Comparison of ENCODE assay signal across 19 cellular contexts in genomic region chr17:79620207-79621038, GRCh38. TPM values are rescaled to one million over a fixed set of nuclear protein-coding genes. Genes with fewer than 3 reads are reported as not detected.
DNase-seq lines count a peak whose midpoint lies in the region; ATAC-seq, FAIRE-seq and TF ChIP-seq lines count a peak whose summit lies in the region.
"Had no signal": no experiment of that assay in that cellular context is flagged by ENCODE, and none has a peak within 500 bp of the region (broad histone marks: within the 10 kb centered on the region; RNA-seq: fewer than 3 reads in every experiment).

No MANE protein-coding gene starts in this region.

- H4K20me1 ChIP-seq in H1 (replicated peaks in 1 of 2; ENCODE audit: control insufficient read depth in 1 of 2, insufficient read depth in 2 of 2, low read length in 2 of 2), result peaks cover 2 to 6% of the 10 kb centered on the region in 2 experiments

- peak; percentile 12 for DNase-seq in left cardiac atrium
- DNase-seq in right atrium auricular region (ENCODE audit: low spot score), result no peak
- DNase-seq in H1 (ENCODE audit: low read depth in 1 of 2, low spot score in 2 of 2), result peak in 1 of 2 experiments; percentile 46
- peak in 4 of 6 donors; percentile 2 to 14 (median 7) for DNase-seq in pancreas
- DNase-seq in aorta, result peak; percentile 11 to 45
- no peak for DNase-seq in middle frontal gyrus (ENCODE audit: extremely low spot score, low spot score)
- no peak for DNase-seq in EL
- no peak for DNase-seq in activated CD4-positive, alpha-beta T cell treated with anti-CD3 and anti-CD28 coated beads, Interleukin-2, amount 50 U/mL, for 4 hours
- DNase-seq: colonic mucosa; foreskin melanocyte; HFFc6; NCI-H446 treated with DMSO at 0.1 percent for 48 hours; SHP77 treated with DMSO at 0.1 percent for 48 hours; stimulated activated naive CD4-positive, alpha-beta T cell treated with Interleukin-2 at 50 U/mL for 16 hours had no signal

- H3K36me3 ChIP-seq in right atrium auricular region (no peaks in the 10 kb centered on the region), H1 (ENCODE audit: control insufficient read depth in 2 of 4, insufficient read depth in 4 of 4, low read length in 3 of 4) (no peaks in the 10 kb centered on the region), pancreas (no peaks in the 10 kb centered on the region), aorta (ENCODE audit: control insufficient read depth in 1 of 2, insufficient read depth in 2 of 2, low read length in 1 of 2) (no peaks in the 10 kb centered on the region)
- H3K36me3 ChIP-seq: colonic mucosa had no signal

- peak overlapping the region; percentile 78 for H4K91ac ChIP-seq in H1 (replicated peaks; ENCODE audit: insufficient read length, low read length)

- no peak overlapping the region for H3K4ac ChIP-seq in H1 (replicated peaks; ENCODE audit: insufficient read length, low read depth, low read length)

- ATAC-seq in left cardiac atrium (no peak), pancreas (no peak), aorta (ENCODE audit: low FRiP score) (no peak)

- 87% methylated on average over 45 of the region's 46 CpGs; no CpG with 5 or more reads in 1 of the 2 experiments for WGBS in H1 (ENCODE audit: extremely low coverage in 1 of 2, insufficient coverage in 1 of 2, insufficient read length in 1 of 2, insufficient replicate concordance in 2 of 2, low coverage in 1 of 2, low lambda C conversion rate in 2 of 2, missing lambda C conversion rate in 1 of 2), 2 experiments
- 82 to 87% methylated on average over 46 of the region's 46 CpGs for WGBS in pancreas, 2 donors
- 89 to 92% methylated on average over 45 to 46 of the region's 46 CpGs for WGBS in aorta, 2 donors

- H3K4me1 ChIP-seq in right atrium auricular region, result no peaks in the 10 kb centered on the region
- H3K4me1 ChIP-seq in H1 (replicated peaks in 1 of 4; ENCODE audit: control insufficient read depth in 3 of 4, insufficient read depth in 4 of 4, low read length in 3 of 4), result peaks cover 0 to 7% (median 1%) of the 10 kb centered on the region in 4 experiments; a peak in 4 of 7 replicates
- no peaks in the 10 kb centered on the region for H3K4me1 ChIP-seq in pancreas
- H3K4me1 ChIP-seq in aorta (ENCODE audit: control insufficient read depth in 1 of 2, insufficient read depth in 2 of 2, low read length in 2 of 2), result no peaks in the 10 kb centered on the region
- H3K4me1 ChIP-seq: colonic mucosa had no signal

- no peak overlapping the region for H2BK15ac ChIP-seq in H1 (ENCODE audit: low read length)

- peak overlapping the region; percentile 2; the same call in 1 of the 2 replicates for H2BK20ac ChIP-seq in H1 (ENCODE audit: low read length)

- TF ChIP-seq EP300 in H1 (IDR thresholded peaks at IDR 0.05; ENCODE audit: borderline replicate concordance in 1 of 2, low read depth in 2 of 2, low read length in 2 of 2), result no peak

- H3K4me3 ChIP-seq in right atrium auricular region (no peak overlapping the region), H1 (ENCODE audit: extremely low read depth in 1 of 4, insufficient read depth in 2 of 4, low read depth in 3 of 4, low read length in 4 of 4) (no peak overlapping the region), pancreas (no peak overlapping the region), aorta (ENCODE audit: low read length in 2 of 2) (no peak overlapping the region)
- H3K4me3 ChIP-seq: colonic mucosa had no signal

- CTCF ChIA-PET in H1 (lab: Charles Lee; ENCODE audit: partially characterized antibody), result interaction anchor here (3.0 kb wide), 1 partner anchor 8 kb away, joined by 13 read pairs; no protein-coding TSS in a partner anchor

- no peak overlapping the region for H3K56ac ChIP-seq in H1 (replicated peaks; ENCODE audit: insufficient read length, low read depth, low read length)

- H4K5ac ChIP-seq in H1 (ENCODE audit: insufficient read length, low read depth, low read length), result no peak overlapping the region

- peak overlapping the region; percentile 20; the same call in 1 of the 2 replicates for H2BK5ac ChIP-seq in H1 (ENCODE audit: low read depth, low read length)

- no peak overlapping the region for H4K8ac ChIP-seq in H1 (ENCODE audit: extremely low read depth, insufficient read depth, low read length)

- H3K23ac ChIP-seq in H1 (ENCODE audit: insufficient read length), result no peak overlapping the region

- no peaks in the 10 kb centered on the region for H3K79me1 ChIP-seq in H1 (ENCODE audit: low read depth, low read length)

- intact Hi-C loops in left cardiac atrium (cut with DNase I), result no loop called here
- intact Hi-C loops in pancreas (cut with DNase I), result no loop called here
- intact Hi-C loops in aorta (cut with DNase I), result no loop called here

- TF ChIP-seq POLR2A in H1 (IDR thresholded peaks at IDR 0.05; ENCODE audit: control extremely low read depth in 1 of 2, low read depth in 2 of 2, low read length in 2 of 2), result no peak

- H3K27me3 ChIP-seq in right atrium auricular region (no peaks in the 10 kb centered on the region), H1 (replicated peaks in 1 of 4; ENCODE audit: control insufficient read depth in 3 of 4, extremely low read depth in 1 of 4, insufficient read depth in 3 of 4, low read length in 3 of 4) (peaks cover 0 to 6% (median 0%) of the 10 kb centered on the region in 4 experiments; a peak in 1 of 7 replicates), pancreas (peaks cover 0 to 15% (median 0%) of the 10 kb centered on the region in 4 donors), aorta (ENCODE audit: control insufficient read depth in 1 of 2, insufficient read depth in 2 of 2, low read length in 1 of 2) (no peaks in the 10 kb centered on the region)
- H3K27me3 ChIP-seq: colonic mucosa had no signal

- H3K79me2 ChIP-seq in H1 (ENCODE audit: control insufficient read depth in 1 of 2, insufficient read depth in 2 of 2, low read length in 2 of 2), result no peaks in the 10 kb centered on the region

- no peak for FAIRE-seq in H1 (lab: Jason Lieb, UNC)
- no peak for FAIRE-seq in pancreas (lab: Jason Lieb, UNC)

- no peak overlapping the region for H3K9ac ChIP-seq in H1 (replicated peaks in 1 of 4; ENCODE audit: extremely low read depth in 1 of 4, low read depth in 3 of 4, low read length in 3 of 4)

- peak overlapping the region; percentile 33 for H2BK120ac ChIP-seq in H1 (replicated peaks; ENCODE audit: low read depth, low read length)

- no peak overlapping the region for H3K27ac ChIP-seq in right atrium auricular region
- H3K27ac ChIP-seq in H1 (ENCODE audit: low read depth, low read length), result no peak overlapping the region
- H3K27ac ChIP-seq in pancreas, result no peak overlapping the region
- no peak overlapping the region for H3K27ac ChIP-seq in aorta (ENCODE audit: low read depth in 1 of 2, low read length in 2 of 2)
- H3K27ac ChIP-seq: colonic mucosa, epithelial cell of prostate had no signal

- H2BK12ac ChIP-seq in H1 (ENCODE audit: low read depth, low read length), result peak overlapping the region; percentile 91; the same call in 1 of the 2 replicates

- H3K18ac ChIP-seq in H1 (ENCODE audit: extremely low read depth, low read length), result no peak overlapping the region

- no peak overlapping the region for H3K4me2 ChIP-seq in H1 (ENCODE audit: insufficient read depth in 1 of 2, low read depth in 2 of 2, low read length in 2 of 2)

- H2AK5ac ChIP-seq in H1 (ENCODE audit: low read depth, low read length), result peak overlapping the region; percentile 40; the same call in 1 of the 2 replicates

- no peak for TF ChIP-seq RAD21 in H1 (IDR thresholded peaks at IDR 0.05 in 1 of 2, conservative IDR thresholded peaks at IDR 0.05 in 1 of 2; ENCODE audit: low read depth in 2 of 2, low read length in 2 of 2)

- H2AFZ ChIP-seq in H1 (ENCODE audit: low read length), result no peak overlapping the region

- H3K9me3 ChIP-seq in right atrium auricular region (no peaks in the 10 kb centered on the region), H1 (ENCODE audit: insufficient read depth in 2 of 2, low read depth in 1 of 2, low read length in 1 of 2) (peaks cover 3% of the 10 kb centered on the region in 2 experiments; a peak in 2 of 4 replicates), pancreas (no peaks in the 10 kb centered on the region), aorta (ENCODE audit: control insufficient read depth, low read length) (no peaks in the 10 kb centered on the region)
- H3K9me3 ChIP-seq: colonic mucosa had no signal

- 0 out of 2 replicates have a peak, but pooled peaks cover 3% of the 10 kb centered on the region for H3K23me2 ChIP-seq in H1 (ENCODE audit: low read depth, low read length)

- TF ChIP-seq CTCF in right atrium auricular region (IDR thresholded peaks at IDR 0.05), result no peak
- no peak for TF ChIP-seq CTCF in H1 (IDR thresholded peaks at IDR 0.05; ENCODE audit: control extremely low read depth in 1 of 3, insufficient read depth in 1 of 3, low read depth in 1 of 3, low read length in 3 of 3)
- no peak for TF ChIP-seq CTCF in pancreas (IDR thresholded peaks at IDR 0.05)

- no peak overlapping the region for H3K14ac ChIP-seq in H1 (ENCODE audit: insufficient read length)

- POLR2A ChIA-PET in H1 (lab: Charles Lee; ENCODE audit: partially characterized antibody), result no interaction called here

TF ChIP-seq in H1, 55 proteins besides CTCF, POLR2A, EP300 and RAD21:
- TF ChIP-seq KDM1A (IDR thresholded peaks at IDR 0.05; ENCODE audit: borderline replicate concordance, low read length), result peak; percentile 72; the same call in 1 of the 2 replicates
- no peak for TF ChIP-seq ZNF274 (IDR thresholded peaks at IDR 0.05; ENCODE audit: borderline replicate concordance, extremely low read depth, low read length)

RNA-seq across cellular contexts. Expression of gene RBFOX3, which starts 9.6 kb away (rescaled TPM):
- not detected for total RNA-seq in left cardiac atrium
- total RNA-seq in right atrium auricular region, result not detected
- total RNA-seq in H1 (2021; fragmentation: NEBNext Ultra II Directional; extraction: Animal tissue kit (Norgen Biotek cat#: 25700)), result 19.7 and 26.2 TPM in 2 replicates
- polyA plus RNA-seq in H1 (2011; rRNA removed), result 8.0 and 13.9 TPM in 2 replicates
- 10.0 TPM for polyA plus RNA-seq in H1 (2011; cell fraction: cytosol; rRNA removed)
- polyA plus RNA-seq in H1 (2011; cell fraction: nucleus; rRNA removed), result 20.8 TPM
- polyA plus RNA-seq in H1 (2012, experiment 1 of 2), result 17.5 to 29.6 TPM (median 23.9 TPM) in 4 replicates
- polyA plus RNA-seq in H1 (2012, experiment 2 of 2), result 11.2 TPM
- 33.0 TPM for polyA plus RNA-seq in H1 (2013, experiment 1 of 2)
- polyA plus RNA-seq in H1 (2013, experiment 2 of 2), result 28.2 TPM
- 1.9 and 2.5 TPM in 2 replicates for polyA minus RNA-seq in H1 (2011; rRNA and poly(A)+ RNA removed)
- polyA minus RNA-seq in H1 (2011; cell fraction: cytosol; rRNA and poly(A)+ RNA removed), result 6.4 TPM
- 14.4 TPM for polyA minus RNA-seq in H1 (2011; cell fraction: nucleus; rRNA and poly(A)+ RNA removed)
- under 1 TPM; 0.09 to 0.63 (median 0.24) TPM for total RNA-seq in pancreas
- 1 to 10 TPM; 1.0 to 2.2 TPM for polyA plus RNA-seq in pancreas
- under 1 TPM in 1 of 2 donors, not detected in 1; 0.55 TPM for total RNA-seq in aorta
- polyA plus RNA-seq in aorta, result under 1 TPM; 0.13 TPM
- total RNA-seq: activated CD8-positive, alpha-beta memory T cell treated with anti-CD3 and anti-CD28 coated beads for 36 hours; activated T-helper 2 cell treated with anti-CD3 and anti-CD28 coated beads, Interferon-gamma antibody, Interleukin-2, Interleukin-4, amounts not matched to agents 10 μg/mL and 5 μg/mL and 100 μg/mL, durations not matched to agents 14 hours and 24 hours and 36 hours; HFFc6; liver; M059J had no signal

Comparison
In these comparisons a context has a peak if more than half of its experiments do, and no peak if none do; other contexts are left out.
1. DNase-seq: peak in left cardiac atrium (single experiment), pancreas (4 of 6) and aorta (2 of 2); none in right atrium auricular region (single experiment), middle frontal gyrus (single experiment), EL (single experiment) and activated CD4-positive, alpha-beta T cell treated with anti-CD3 and anti-CD28 coated beads, Interleukin-2, amount 50 U/mL, for 4 hours (0 of 2).
2. RNA of gene RBFOX3, which starts 9.6 kb away (total RNA-seq): 19.7 to 26.2 TPM in H1; 0.55 TPM in aorta, 0.09 to 0.63 TPM in pancreas, not detected in left cardiac atrium and not detected in right atrium auricular region; every median in the first group is over 10 times any median in the second.